Comparison of ENCODE assay signal across 8 cellular contexts in the genomic region with DNA sequence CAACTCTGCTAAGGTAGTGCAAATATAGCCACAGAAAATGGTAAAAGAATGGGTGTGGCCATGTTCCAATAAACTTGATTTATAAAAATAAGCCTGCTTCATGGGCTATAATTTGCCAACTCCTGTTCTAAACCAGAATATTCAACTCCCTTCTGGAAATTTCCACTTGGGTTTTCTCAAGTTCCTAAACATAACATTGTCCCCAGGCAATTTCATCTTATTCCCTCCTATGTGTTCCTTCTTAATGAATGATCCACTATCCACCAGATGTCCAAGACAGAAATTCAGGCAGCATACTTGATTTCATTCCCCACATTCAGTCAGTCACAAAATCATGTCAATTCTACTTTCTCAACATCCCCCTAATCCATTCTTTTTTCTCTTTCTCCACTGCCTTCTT. TPM values are rescaled to one million over a fixed set of nuclear protein-coding genes. Genes with fewer than 3 reads are reported as not detected.
"Had no signal": no experiment of that assay in that cellular context is flagged by ENCODE, and none has a peak within 500 bp of the region (broad histone marks: within the 10 kb centered on the region; RNA-seq: fewer than 3 reads in every experiment).

No MANE protein-coding gene starts in this region.

RNA-seq across cellular contexts. Expression of gene PLG, which starts 7.0 kb away (rescaled TPM):
- total RNA-seq: activated CD8-positive, alpha-beta T cell treated with anti-CD3 and anti-CD28 coated beads for 36 hours; activated naive CD8-positive, alpha-beta T cell treated with anti-CD3 and anti-CD28 coated beads for 36 hours; aorta; cardiac muscle cell; PC-3; SK-MEL-5 had no signal

RNA-seq across cellular contexts. Expression of gene LPA, which starts 31.0 kb away (rescaled TPM):
- total RNA-seq: activated CD8-positive, alpha-beta T cell treated with anti-CD3 and anti-CD28 coated beads for 36 hours; activated naive CD8-positive, alpha-beta T cell treated with anti-CD3 and anti-CD28 coated beads for 36 hours; activated T-cell treated with anti-CD3 and anti-CD28 coated beads, Interleukin-2, amount 50 U/mL, for 72 hours; activated T-helper 2 cell treated with anti-CD3 and anti-CD28 coated beads, Interferon-gamma antibody, Interleukin-2, Interleukin-4, amounts not matched to agents 10 μg/mL and 5 μg/mL and 100 μg/mL, durations not matched to agents 14 hours and 24 hours and 36 hours; aorta; PC-3; SK-MEL-5 had no signal
